12 cellular contexts compared by ENCODE assay signal in the genomic region with DNA sequence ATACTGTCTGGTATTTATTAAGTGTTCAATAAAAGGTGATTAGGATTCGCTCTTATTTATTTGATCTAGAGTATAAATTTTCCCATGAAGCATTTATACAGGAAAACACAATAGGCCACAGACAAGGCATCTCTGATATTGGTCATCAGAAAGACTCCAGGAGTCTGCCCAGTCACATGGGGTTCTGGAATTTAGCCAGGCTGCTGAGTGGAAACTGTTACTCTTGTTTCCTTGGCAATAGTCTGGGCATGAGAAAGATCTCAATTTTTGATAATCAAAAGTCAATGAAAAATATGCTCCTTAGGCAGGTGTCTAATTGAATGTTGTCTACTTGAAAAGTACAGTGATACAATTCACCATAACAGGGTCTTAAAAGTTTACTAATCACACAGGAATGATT.
DNase-seq lines count a peak whose midpoint lies in the region; ATAC-seq and TF ChIP-seq lines count a peak whose summit lies in the region.
"Had no signal": no experiment of that assay in that cellular context is flagged by ENCODE, and none has a peak within 500 bp of the region (broad histone marks: within the 10 kb centered on the region; RNA-seq: fewer than 3 reads in every experiment).

No MANE protein-coding gene starts in this region.

- no peaks in the 10 kb centered on the region for H3K27me3 Mint-ChIP-seq in nephron (ENCODE audit: low read depth)
- H3K27me3 Mint-ChIP-seq in activated CD4-positive, alpha-beta T cell treated with anti-CD3 and anti-CD28 coated beads for 36 hours = peaks cover 12% of the 10 kb centered on the region

- POLR2A ChIA-PET in activated CD4-positive, alpha-beta T cell treated with anti-CD3 and anti-CD28 coated beads for 36 hours (lab: Charles Lee) = no interaction called here

- CTCF ChIA-PET in activated CD4-positive, alpha-beta T cell treated with anti-CD3 and anti-CD28 coated beads for 36 hours (lab: Charles Lee) = interaction anchor here (0.5 to 0.7 kb wide), 2 partner anchors 66 to 1482 kb away, joined by 3 read pairs; no protein-coding TSS in a partner anchor

- intact Hi-C loops in activated CD4-positive, alpha-beta T cell treated with anti-CD3 and anti-CD28 coated beads for 36 hours (cut with DNase I, micrococcal nuclease) = no loop called here

- H3K4me3 ChIP-seq in MG63 (no peak overlapping the region), choroid plexus epithelial cell (ENCODE audit: low read depth, low read length) (no peak overlapping the region)
- H3K4me3 ChIP-seq: esophagus muscularis mucosa had no signal

- H3K36me3 ChIP-seq in MG63 = no peaks in the 10 kb centered on the region
- H3K36me3 ChIP-seq: esophagus muscularis mucosa had no signal

- peaks cover 9% of the 10 kb centered on the region for H3K4me1 Mint-ChIP-seq in nephron
- peaks cover 2% of the 10 kb centered on the region for H3K4me1 Mint-ChIP-seq in activated CD4-positive, alpha-beta T cell treated with anti-CD3 and anti-CD28 coated beads for 36 hours
- H3K4me1 Mint-ChIP-seq: CD4-positive, alpha-beta memory T cell had no signal

- no peak for TF ChIP-seq CTCF in choroid plexus epithelial cell (conservative IDR thresholded peaks at IDR 0.05; ENCODE audit: low read depth, low read length)
- no peak for TF ChIP-seq CTCF in nephron (IDR thresholded peaks at IDR 0.05; ENCODE audit: unreplicated experiment in 3 of 3)

- no peak overlapping the region for H3K4me3 Mint-ChIP-seq in nephron
- H3K4me3 Mint-ChIP-seq in activated CD4-positive, alpha-beta T cell treated with anti-CD3 and anti-CD28 coated beads for 36 hours = no peak overlapping the region
- H3K4me3 Mint-ChIP-seq: CD4-positive, alpha-beta memory T cell had no signal

- H3K9me3 Mint-ChIP-seq in nephron = no peaks in the 10 kb centered on the region
- no peaks in the 10 kb centered on the region for H3K9me3 Mint-ChIP-seq in activated CD4-positive, alpha-beta T cell treated with anti-CD3 and anti-CD28 coated beads for 36 hours (ENCODE audit: low read depth)

- DNase-seq in COLO829 (ENCODE audit: low spot score) (peak; percentile 65), MG63 (peak; percentile 77), choroid plexus epithelial cell (ENCODE audit: low read depth) (peak; percentile 59), T-helper 1 cell (no peak), T-helper 9 cell (no peak)
- DNase-seq in activated CD4-positive, alpha-beta T cell treated with anti-CD3 and anti-CD28 coated beads for 36 hours = no peak
- DNase-seq in activated CD4-positive, alpha-beta T cell treated with anti-CD3 and anti-CD28 coated beads, Interleukin-2, amount 50 U/mL, for 1 hour = no peak
- DNase-seq: CD4-positive, alpha-beta memory T cell; left ventricle myocardium superior; NCI-H1417 treated with DMSO at 0.1 percent for 48 hours had no signal

- no peak for ATAC-seq in activated CD4-positive, alpha-beta T cell treated with anti-CD3 and anti-CD28 coated beads for 36 hours

- H3K27me3 ChIP-seq in MG63 = no peaks in the 10 kb centered on the region

- peak overlapping the region in 2 of 3 experiments; percentile 25 to 75 for H3K27ac Mint-ChIP-seq in nephron
- no peak overlapping the region for H3K27ac Mint-ChIP-seq in activated CD4-positive, alpha-beta T cell treated with anti-CD3 and anti-CD28 coated beads for 36 hours
- H3K27ac Mint-ChIP-seq: CD4-positive, alpha-beta memory T cell had no signal

- H3K36me3 Mint-ChIP-seq in nephron (ENCODE audit: low read depth) = no peaks in the 10 kb centered on the region
- H3K36me3 Mint-ChIP-seq in activated CD4-positive, alpha-beta T cell treated with anti-CD3 and anti-CD28 coated beads for 36 hours (ENCODE audit: low read depth) = no peaks in the 10 kb centered on the region
- H3K36me3 Mint-ChIP-seq: CD4-positive, alpha-beta memory T cell had no signal

- peaks cover 3% of the 10 kb centered on the region; the same call in 1 of the 2 replicates for H3K9me3 ChIP-seq in MG63
- H3K9me3 ChIP-seq: esophagus muscularis mucosa had no signal

Comparison
In these comparisons a context has a peak if more than half of its experiments do, and no peak if none do; other contexts are left out.
1. DNase-seq: peak in COLO829 (single experiment), MG63 (single experiment) and choroid plexus epithelial cell (single experiment); none in T-helper 1 cell (0 of 5), activated CD4-positive, alpha-beta T cell treated with anti-CD3 and anti-CD28 coated beads for 36 hours (single experiment), T-helper 9 cell (single experiment) and activated CD4-positive, alpha-beta T cell treated with anti-CD3 and anti-CD28 coated beads, Interleukin-2, amount 50 U/mL, for 1 hour (single experiment).